14 cellular contexts compared by ENCODE assay signal in the genomic region with DNA sequence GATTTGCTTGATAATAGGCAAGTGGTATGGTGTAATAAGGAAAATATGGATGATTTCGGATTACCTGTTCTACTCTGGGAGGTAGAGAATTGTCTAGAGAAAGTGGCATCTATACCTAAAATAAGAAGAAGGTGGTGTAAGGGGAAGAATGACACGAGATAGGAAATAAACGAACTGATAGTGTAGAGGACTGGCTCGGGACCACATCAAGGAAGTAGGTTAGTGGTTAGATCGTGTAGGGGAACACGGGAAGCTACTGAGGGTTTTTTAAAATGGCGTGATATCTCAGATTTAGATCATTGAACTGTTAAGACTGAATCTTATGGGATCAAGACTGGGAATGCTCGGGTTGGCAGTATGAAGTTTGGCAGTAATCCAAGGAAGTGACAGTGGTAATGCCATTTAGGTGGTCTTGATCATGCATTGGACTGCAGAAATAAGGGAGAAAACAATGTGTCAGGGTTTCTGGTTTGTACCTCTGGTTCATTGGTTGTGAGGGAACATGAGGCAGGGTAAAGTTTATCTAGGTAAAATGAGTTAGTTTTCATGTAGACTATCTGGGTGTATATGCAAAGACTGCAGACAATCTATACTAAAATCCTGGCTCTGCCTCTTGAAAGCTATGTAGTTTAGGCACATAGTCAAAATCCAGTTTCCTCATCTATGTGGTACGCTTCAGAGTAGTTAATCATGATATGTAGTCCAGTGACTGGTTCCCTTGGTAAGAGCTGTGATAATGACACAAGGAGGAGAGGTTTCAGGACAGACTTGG. TPM values are rescaled to one million over a fixed set of nuclear protein-coding genes. Genes with fewer than 3 reads are reported as not detected.
DNase-seq lines count a peak whose midpoint lies in the region; ATAC-seq and TF ChIP-seq lines count a peak whose summit lies in the region.
"Had no signal": no experiment of that assay in that cellular context is flagged by ENCODE, and none has a peak within 500 bp of the region (broad histone marks: within the 10 kb centered on the region; RNA-seq: fewer than 3 reads in every experiment).

No MANE protein-coding gene starts in this region.

- H3K9me3 ChIP-seq in SJCRH30 (replicated peaks) (no peaks in the 10 kb centered on the region), neural progenitor cell (ENCODE audit: low read depth) (no peaks in the 10 kb centered on the region)
- H3K9me3 ChIP-seq: adrenal gland had no signal

- no peaks in the 10 kb centered on the region for H3K9me3 Mint-ChIP-seq in activated CD4-positive, alpha-beta T cell treated with anti-CD3 and anti-CD28 coated beads, Interleukin-2, amount 10 ng/mL, durations not matched to agents 24 days and 14 days
- no peaks in the 10 kb centered on the region for H3K9me3 Mint-ChIP-seq in activated naive CD8-positive, alpha-beta T cell (ENCODE audit: low read depth)
- H3K9me3 Mint-ChIP-seq in neural crest cell = no peaks in the 10 kb centered on the region
- no peaks in the 10 kb centered on the region for H3K9me3 Mint-ChIP-seq in neural progenitor cell

- H3K36me3 Mint-ChIP-seq in activated CD4-positive, alpha-beta T cell treated with anti-CD3 and anti-CD28 coated beads, Interleukin-2, amount 10 ng/mL, durations not matched to agents 24 days and 14 days (ENCODE audit: low read depth) = peaks cover 68% of the 10 kb centered on the region
- H3K36me3 Mint-ChIP-seq in activated naive CD8-positive, alpha-beta T cell = peaks cover 18% of the 10 kb centered on the region
- peaks cover 36% of the 10 kb centered on the region for H3K36me3 Mint-ChIP-seq in neural crest cell (ENCODE audit: low read depth)
- H3K36me3 Mint-ChIP-seq in neural progenitor cell = peaks cover 33% of the 10 kb centered on the region

- no peak for TF ChIP-seq CTCF in neural crest cell (conservative IDR thresholded peaks at IDR 0.05)
- no peak for TF ChIP-seq CTCF in neural progenitor cell (IDR thresholded peaks at IDR 0.05)

- H3K4me1 ChIP-seq in SJCRH30 (no peaks in the 10 kb centered on the region), neural progenitor cell (no peaks in the 10 kb centered on the region)
- H3K4me1 ChIP-seq: adrenal gland had no signal

- H3K4me3 Mint-ChIP-seq in activated CD4-positive, alpha-beta T cell treated with anti-CD3 and anti-CD28 coated beads, Interleukin-2, amount 10 ng/mL, durations not matched to agents 24 days and 14 days = no peak overlapping the region
- H3K4me3 Mint-ChIP-seq in activated naive CD8-positive, alpha-beta T cell = peak overlapping the region; percentile 33
- H3K4me3 Mint-ChIP-seq in neural crest cell = peak overlapping the region; percentile 15
- no peak overlapping the region for H3K4me3 Mint-ChIP-seq in neural progenitor cell

- peak overlapping the region; percentile 73 for H3K27ac Mint-ChIP-seq in activated CD4-positive, alpha-beta T cell treated with anti-CD3 and anti-CD28 coated beads, Interleukin-2, amount 10 ng/mL, durations not matched to agents 24 days and 14 days
- peak overlapping the region; percentile 83 for H3K27ac Mint-ChIP-seq in activated naive CD8-positive, alpha-beta T cell
- no peak overlapping the region for H3K27ac Mint-ChIP-seq in neural crest cell (ENCODE audit: unreplicated experiment)
- no peak overlapping the region for H3K27ac Mint-ChIP-seq in neural progenitor cell

- DNase-seq in activated CD4-positive, alpha-beta T cell treated with anti-CD3 and anti-CD28 coated beads, Interleukin-2, amount 10 ng/mL, durations not matched to agents 24 days and 14 days = peak; percentile 76
- DNase-seq in activated CD4-positive, alpha-beta T cell treated with anti-CD3 and anti-CD28 coated beads, Interleukin-2, amount 50 U/mL, for 48 hours = no peak
- no peak for DNase-seq in neural crest cell (ENCODE audit: low read depth, low spot score)
- DNase-seq in SJCRH30 = no peak
- DNase-seq in neural progenitor cell (ENCODE audit: low spot score) = no peak
- DNase-seq: adrenal gland, dermis blood vessel endothelial cell, kidney glomerular epithelial cell, NCI-H226 had no signal

- peaks cover 30% of the 10 kb centered on the region for H3K4me1 Mint-ChIP-seq in activated CD4-positive, alpha-beta T cell treated with anti-CD3 and anti-CD28 coated beads, Interleukin-2, amount 10 ng/mL, durations not matched to agents 24 days and 14 days
- H3K4me1 Mint-ChIP-seq in activated naive CD8-positive, alpha-beta T cell (ENCODE audit: low read depth) = peaks cover 40% of the 10 kb centered on the region
- H3K4me1 Mint-ChIP-seq in neural crest cell = no peaks in the 10 kb centered on the region
- no peaks in the 10 kb centered on the region for H3K4me1 Mint-ChIP-seq in neural progenitor cell

- H2AFZ ChIP-seq in neural progenitor cell (replicated peaks) = no peak overlapping the region

- intact Hi-C loops in activated CD4-positive, alpha-beta T cell treated with anti-CD3 and anti-CD28 coated beads, Interleukin-2, amount 10 ng/mL, durations not matched to agents 24 days and 14 days (cut with micrococcal nuclease) = no loop called here

- H3K4me3 ChIP-seq in SJCRH30 (no peak overlapping the region), neural progenitor cell (no peak overlapping the region)
- H3K4me3 ChIP-seq: adrenal gland, skin epidermis had no signal

- H3F3A ChIP-seq in neural progenitor cell (ENCODE audit: low read depth) = peaks cover 52% of the 10 kb centered on the region

- no peak overlapping the region for H3K4me2 ChIP-seq in neural progenitor cell

- no peak overlapping the region for H3K9ac ChIP-seq in neural progenitor cell

- ATAC-seq in GM21723 (IDR thresholded peaks at IDR 0.05; ENCODE audit: unreplicated experiment) = no peak

- H3K79me2 ChIP-seq in neural progenitor cell (ENCODE audit: low read depth) = peaks cover 9% of the 10 kb centered on the region

- peaks cover 40% of the 10 kb centered on the region for H3K36me3 ChIP-seq in SJCRH30
- peaks cover 4% of the 10 kb centered on the region for H3K36me3 ChIP-seq in neural progenitor cell

- H3K27ac ChIP-seq in SJCRH30 (no peak overlapping the region), neural progenitor cell (no peak overlapping the region)
- H3K27ac ChIP-seq: adrenal gland, RWPE1, skin epidermis had no signal

- H3K27me3 Mint-ChIP-seq in activated CD4-positive, alpha-beta T cell treated with anti-CD3 and anti-CD28 coated beads, Interleukin-2, amount 10 ng/mL, durations not matched to agents 24 days and 14 days = no peaks in the 10 kb centered on the region
- H3K27me3 Mint-ChIP-seq in activated naive CD8-positive, alpha-beta T cell = no peaks in the 10 kb centered on the region
- H3K27me3 Mint-ChIP-seq in neural crest cell (ENCODE audit: low read depth) = no peaks in the 10 kb centered on the region
- H3K27me3 Mint-ChIP-seq in neural progenitor cell (ENCODE audit: insufficient read depth, low read depth) = no peaks in the 10 kb centered on the region

- H3K27me3 ChIP-seq in SJCRH30 (no peaks in the 10 kb centered on the region), neural progenitor cell (no peaks in the 10 kb centered on the region)
- H3K27me3 ChIP-seq: adrenal gland had no signal

- H4K20me1 ChIP-seq in neural progenitor cell (ENCODE audit: low read depth) = peaks cover 11% of the 10 kb centered on the region

TF ChIP-seq in PFSK-1, 5 proteins besides CTCF, POLR2A, EP300 and RAD21 (continues in another document):
- TF ChIP-seq POLR2AphosphoS5 (IDR thresholded peaks at IDR 0.05; ENCODE audit: low read depth, low read length) = peak; percentile 17; the same call in 1 of the 2 replicates
- no peak for TF ChIP-seq SIN3A (IDR thresholded peaks at IDR 0.05; ENCODE audit: borderline replicate concordance, insufficient read depth, low read length)
- TF ChIP-seq, protein P1, sequence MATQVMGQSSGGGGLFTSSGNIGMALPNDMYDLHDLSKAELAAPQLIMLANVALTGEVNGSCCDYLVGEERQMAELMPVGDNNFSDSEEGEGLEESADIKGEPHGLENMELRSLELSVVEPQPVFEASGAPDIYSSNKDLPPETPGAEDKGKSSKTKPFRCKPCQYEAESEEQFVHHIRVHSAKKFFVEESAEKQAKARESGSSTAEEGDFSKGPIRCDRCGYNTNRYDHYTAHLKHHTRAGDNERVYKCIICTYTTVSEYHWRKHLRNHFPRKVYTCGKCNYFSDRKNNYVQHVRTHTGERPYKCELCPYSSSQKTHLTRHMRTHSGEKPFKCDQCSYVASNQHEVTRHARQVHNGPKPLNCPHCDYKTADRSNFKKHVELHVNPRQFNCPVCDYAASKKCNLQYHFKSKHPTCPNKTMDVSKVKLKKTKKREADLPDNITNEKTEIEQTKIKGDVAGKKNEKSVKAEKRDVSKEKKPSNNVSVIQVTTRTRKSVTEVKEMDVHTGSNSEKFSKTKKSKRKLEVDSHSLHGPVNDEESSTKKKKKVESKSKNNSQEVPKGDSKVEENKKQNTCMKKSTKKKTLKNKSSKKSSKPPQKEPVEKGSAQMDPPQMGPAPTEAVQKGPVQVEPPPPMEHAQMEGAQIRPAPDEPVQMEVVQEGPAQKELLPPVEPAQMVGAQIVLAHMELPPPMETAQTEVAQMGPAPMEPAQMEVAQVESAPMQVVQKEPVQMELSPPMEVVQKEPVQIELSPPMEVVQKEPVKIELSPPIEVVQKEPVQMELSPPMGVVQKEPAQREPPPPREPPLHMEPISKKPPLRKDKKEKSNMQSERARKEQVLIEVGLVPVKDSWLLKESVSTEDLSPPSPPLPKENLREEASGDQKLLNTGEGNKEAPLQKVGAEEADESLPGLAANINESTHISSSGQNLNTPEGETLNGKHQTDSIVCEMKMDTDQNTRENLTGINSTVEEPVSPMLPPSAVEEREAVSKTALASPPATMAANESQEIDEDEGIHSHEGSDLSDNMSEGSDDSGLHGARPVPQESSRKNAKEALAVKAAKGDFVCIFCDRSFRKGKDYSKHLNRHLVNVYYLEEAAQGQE (IDR thresholded peaks at IDR 0.05; ENCODE audit: insufficient read depth in 1 of 2, low read depth in 2 of 2, low read length in 2 of 2) = no peak

RNA-seq across cellular contexts. Expression of gene RPL14, which starts 7.4 kb away (rescaled TPM):
- total RNA-seq in activated CD4-positive, alpha-beta T cell treated with anti-CD3 and anti-CD28 coated beads, Interleukin-2, amount 10 ng/mL, durations not matched to agents 24 days and 14 days = 2,598 and 2,688 TPM in 2 replicates
- 1,386 TPM for polyA plus RNA-seq in PFSK-1 (2012; ENCODE audit: insufficient read length, low read depth)
- total RNA-seq in neural crest cell (1,863 and 1,936 TPM in 2 replicates), neural progenitor cell (ENCODE audit: low replicate concordance) (467 and 948 TPM in 2 replicates)
- 838 and 968 TPM in 2 replicates for total RNA-seq in SJCRH30 (2014; rRNA removed; shearing (Covaris generic))

RNA-seq across cellular contexts. Expression of gene ZNF619, which starts 12.4 kb away (rescaled TPM):
- 6.1 and 8.4 TPM in 2 replicates for total RNA-seq in activated CD4-positive, alpha-beta T cell treated with anti-CD3 and anti-CD28 coated beads, Interleukin-2, amount 10 ng/mL, durations not matched to agents 24 days and 14 days
- polyA plus RNA-seq in PFSK-1 (2012; ENCODE audit: insufficient read length, low read depth) = 0.68 TPM
- total RNA-seq in neural crest cell (5.4 and 5.9 TPM in 2 replicates), neural progenitor cell (ENCODE audit: low replicate concordance) (7.6 and 11.4 TPM in 2 replicates)
- total RNA-seq in SJCRH30 (2014; rRNA removed; shearing (Covaris generic)) = 2.1 and 3.4 TPM in 2 replicates

RNA-seq across cellular contexts. Expression of gene ZNF620, which starts 41.3 kb away (rescaled TPM):
- total RNA-seq in activated CD4-positive, alpha-beta T cell treated with anti-CD3 and anti-CD28 coated beads, Interleukin-2, amount 10 ng/mL, durations not matched to agents 24 days and 14 days = 4.9 and 5.6 TPM in 2 replicates
- polyA plus RNA-seq in PFSK-1 (2012; ENCODE audit: insufficient read length, low read depth) = 0.54 TPM
- 22.0 and 24.0 TPM in 2 replicates for total RNA-seq in neural crest cell
- 4.6 and 6.1 TPM in 2 replicates for total RNA-seq in SJCRH30 (2014; rRNA removed; shearing (Covaris generic))
- total RNA-seq in neural progenitor cell (ENCODE audit: low replicate concordance) = 23.6 and 26.9 TPM in 2 replicates

Comparison
In these comparisons a context has a peak if more than half of its experiments do, and no peak if none do; other contexts are left out.
1. H3K27ac Mint-ChIP-seq: peak in activated CD4-positive, alpha-beta T cell treated with anti-CD3 and anti-CD28 coated beads, Interleukin-2, amount 10 ng/mL, durations not matched to agents 24 days and 14 days (single experiment) and activated naive CD8-positive, alpha-beta T cell (single experiment); none in neural crest cell (single experiment) and neural progenitor cell (single experiment).
2. H3K4me3 Mint-ChIP-seq: peak in activated naive CD8-positive, alpha-beta T cell (single experiment) and neural crest cell (single experiment); none in activated CD4-positive, alpha-beta T cell treated with anti-CD3 and anti-CD28 coated beads, Interleukin-2, amount 10 ng/mL, durations not matched to agents 24 days and 14 days (single experiment) and neural progenitor cell (single experiment).